In the genomic region with DNA sequence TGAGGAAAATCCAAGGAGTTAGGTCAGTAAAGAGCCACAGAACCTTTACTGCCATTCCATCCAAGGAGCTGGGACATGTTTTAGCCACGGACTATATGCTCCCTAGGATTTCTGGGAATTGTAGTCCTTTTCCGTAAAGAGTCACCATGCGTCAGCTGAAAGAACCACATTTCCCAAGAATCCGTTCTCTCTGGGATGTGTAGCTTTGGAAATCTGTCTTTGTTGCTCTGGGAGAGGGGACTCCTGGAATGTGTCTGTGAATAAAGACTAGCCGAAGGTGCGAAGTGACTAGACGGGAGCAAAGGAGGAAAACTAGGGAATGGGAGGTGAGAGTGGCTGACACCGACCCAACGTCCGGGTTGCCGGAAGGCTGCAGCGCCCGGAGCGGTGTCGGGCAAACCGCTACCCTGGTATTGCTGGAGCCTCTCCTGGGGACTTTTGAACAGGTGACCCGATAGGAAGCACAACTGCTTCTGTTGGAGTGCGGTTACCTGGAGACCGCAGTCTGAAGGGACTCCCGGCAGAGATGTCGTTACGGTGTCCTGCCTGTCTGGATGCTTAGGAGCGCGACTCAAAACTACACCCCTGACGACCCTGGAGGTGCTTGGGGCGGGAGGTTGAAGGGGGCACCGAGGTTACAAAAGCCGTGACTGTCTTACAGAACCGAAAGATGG, we compare ENCODE assay signal across 8 cellular contexts. TPM values are rescaled to one million over a fixed set of nuclear protein-coding genes. Genes with fewer than 3 reads are reported as not detected.
DNase-seq lines count a peak whose midpoint lies in the region; ATAC-seq, FAIRE-seq and TF ChIP-seq lines count a peak whose summit lies in the region.

A gene with protein sequence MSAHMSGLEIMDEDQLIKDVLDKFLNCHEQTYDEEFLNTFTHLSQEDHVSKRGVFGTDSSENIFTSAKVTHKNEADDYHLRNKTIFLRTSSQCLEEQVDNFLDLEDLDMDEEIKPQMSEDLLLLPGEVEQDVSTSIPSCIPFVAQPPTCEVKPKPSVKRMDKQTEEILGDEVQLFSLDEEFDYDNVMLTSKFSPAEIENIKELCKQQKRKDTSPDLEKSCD (plus strand): TSS at position 187 of the 674 bp plus-strand sequence. CDS start 15,602 bp downstream, outside the sequence.

- peak; percentile 93 for DNase-seq in DMS53 (lab: John Stamatoyannopoulos, UW)
- peak; percentile 98 for DNase-seq in GM23338 (ENCODE audit: low spot score)
- DNase-seq in M059J (ENCODE audit: low read depth) = peak; percentile 95
- DNase-seq in SHP77 (lab: John Stamatoyannopoulos, UW) = peak; percentile 94
- peak; percentile 96 for DNase-seq in astrocyte of the hippocampus (ENCODE audit: low read depth, low spot score)
- DNase-seq in right atrium auricular region (ENCODE audit: low spot score) = peak; percentile 61
- peak; percentile 42 to 69 (median 60) for DNase-seq in pancreas
- DNase-seq in effector CD8-positive, alpha-beta T cell (lab: John Stamatoyannopoulos, UW) = no peak

- H3K27ac Mint-ChIP-seq in GM23338 = peak within 1 kb of the TSS; percentile 87

- no peak for TF ChIP-seq CTCF in GM23338 (conservative IDR thresholded peaks at IDR 0.05; ENCODE audit: low read depth in 2 of 2)
- no peak for TF ChIP-seq CTCF in right atrium auricular region (IDR thresholded peaks at IDR 0.05)
- TF ChIP-seq CTCF in pancreas (IDR thresholded peaks at IDR 0.05) = no peak

- WGBS in pancreas, 2 donors = 0% methylated on average over 29 of the region's 29 CpGs

- peak within 1 kb of the TSS; percentile 98 for H2AFZ ChIP-seq in GM23338

- no peaks in the 10 kb centered on the region for H3F3A ChIP-seq in GM23338 (replicated peaks; ENCODE audit: low read depth)

- H3K27me3 Mint-ChIP-seq in GM23338 (ENCODE audit: insufficient read depth, low read depth, poor library complexity) = no peaks in the 10 kb centered on the region

- peak; percentile 98 for ATAC-seq in GM23338
- peak; percentile 100 for ATAC-seq in pancreas

- no peaks in the 10 kb centered on the region for H3K36me3 Mint-ChIP-seq in GM23338 (ENCODE audit: low read depth)

- no peaks in the 10 kb centered on the region; the same call in 1 of the 2 replicates for H3K27me3 ChIP-seq in GM23338 (ENCODE audit: insufficient read depth)
- H3K27me3 ChIP-seq in right atrium auricular region = no peaks in the 10 kb centered on the region
- peaks cover 0 to 11% (median 3%) of the 10 kb centered on the region in 4 donors for H3K27me3 ChIP-seq in pancreas

- no peaks in the 10 kb centered on the region; the same call in 2 of the 3 replicates for H3K9me3 Mint-ChIP-seq in GM23338

- H3K4me2 ChIP-seq in GM23338 = peak within 1 kb of the TSS; percentile 89

- no peaks in the 10 kb centered on the region; the same call in 1 of the 2 replicates for H4K20me1 ChIP-seq in GM23338 (replicated peaks; ENCODE audit: insufficient read depth)

- H3K4me1 ChIP-seq in GM23338 (ENCODE audit: insufficient read depth) (peaks cover 5% of the 10 kb centered on the region; the same call in 1 of the 2 replicates), right atrium auricular region (peaks cover 0 to 13% of the 10 kb centered on the region in 2 donors), pancreas (peaks cover 0 to 9% (median 7%) of the 10 kb centered on the region in 3 donors)

- FAIRE-seq in pancreas (lab: Jason Lieb, UNC) = peak; percentile 84

- H3K4me1 Mint-ChIP-seq in GM23338 = peaks cover 2% of the 10 kb centered on the region; the same call in 2 of the 3 replicates

- intact Hi-C loops in pancreas (cut with DNase I) = no loop called here

- H3K4me3 ChIP-seq in GM23338 (peak within 1 kb of the TSS; percentile 68), right atrium auricular region (peak within 1 kb of the TSS; percentile 81 to 85), pancreas (peak within 1 kb of the TSS; percentile 49 to 76 (median 55))

- H3K79me2 ChIP-seq in GM23338 (replicated peaks; ENCODE audit: insufficient read depth) = no peaks in the 10 kb centered on the region

- H3K36me3 ChIP-seq in GM23338 (ENCODE audit: insufficient read depth) (no peaks in the 10 kb centered on the region), right atrium auricular region (no peaks in the 10 kb centered on the region), pancreas (no peaks in the 10 kb centered on the region)

- no peaks in the 10 kb centered on the region for H3K9me3 ChIP-seq in right atrium auricular region
- H3K9me3 ChIP-seq in pancreas = no peaks in the 10 kb centered on the region

- H3K4me3 Mint-ChIP-seq in GM23338 = peak within 1 kb of the TSS; percentile 93

- peaks cover 8% of the 10 kb centered on the region; the same call in 1 of the 2 replicates for H3K9me2 ChIP-seq in GM23338 (ENCODE audit: insufficient read depth)

- H3K27ac ChIP-seq in GM23338 (ENCODE audit: low read depth) (no peak within 1 kb of the TSS), right atrium auricular region (peak within 1 kb of the TSS; percentile 66 to 72), pancreas (peak within 1 kb of the TSS; percentile 11 to 46 (median 30))

TF ChIP-seq in GM23338, 12 proteins besides CTCF, POLR2A, EP300 and RAD21 (continues in another document):
- TF ChIP-seq, protein P1, sequence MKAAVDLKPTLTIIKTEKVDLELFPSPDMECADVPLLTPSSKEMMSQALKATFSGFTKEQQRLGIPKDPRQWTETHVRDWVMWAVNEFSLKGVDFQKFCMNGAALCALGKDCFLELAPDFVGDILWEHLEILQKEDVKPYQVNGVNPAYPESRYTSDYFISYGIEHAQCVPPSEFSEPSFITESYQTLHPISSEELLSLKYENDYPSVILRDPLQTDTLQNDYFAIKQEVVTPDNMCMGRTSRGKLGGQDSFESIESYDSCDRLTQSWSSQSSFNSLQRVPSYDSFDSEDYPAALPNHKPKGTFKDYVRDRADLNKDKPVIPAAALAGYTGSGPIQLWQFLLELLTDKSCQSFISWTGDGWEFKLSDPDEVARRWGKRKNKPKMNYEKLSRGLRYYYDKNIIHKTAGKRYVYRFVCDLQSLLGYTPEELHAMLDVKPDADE (IDR thresholded peaks at IDR 0.05) = peak; percentile 95
- TF ChIP-seq CREB1 (CRISPR knock-in tag; IDR thresholded peaks at IDR 0.05; ENCODE audit: low read depth) = peak; percentile 79
- TF ChIP-seq, protein P2, sequence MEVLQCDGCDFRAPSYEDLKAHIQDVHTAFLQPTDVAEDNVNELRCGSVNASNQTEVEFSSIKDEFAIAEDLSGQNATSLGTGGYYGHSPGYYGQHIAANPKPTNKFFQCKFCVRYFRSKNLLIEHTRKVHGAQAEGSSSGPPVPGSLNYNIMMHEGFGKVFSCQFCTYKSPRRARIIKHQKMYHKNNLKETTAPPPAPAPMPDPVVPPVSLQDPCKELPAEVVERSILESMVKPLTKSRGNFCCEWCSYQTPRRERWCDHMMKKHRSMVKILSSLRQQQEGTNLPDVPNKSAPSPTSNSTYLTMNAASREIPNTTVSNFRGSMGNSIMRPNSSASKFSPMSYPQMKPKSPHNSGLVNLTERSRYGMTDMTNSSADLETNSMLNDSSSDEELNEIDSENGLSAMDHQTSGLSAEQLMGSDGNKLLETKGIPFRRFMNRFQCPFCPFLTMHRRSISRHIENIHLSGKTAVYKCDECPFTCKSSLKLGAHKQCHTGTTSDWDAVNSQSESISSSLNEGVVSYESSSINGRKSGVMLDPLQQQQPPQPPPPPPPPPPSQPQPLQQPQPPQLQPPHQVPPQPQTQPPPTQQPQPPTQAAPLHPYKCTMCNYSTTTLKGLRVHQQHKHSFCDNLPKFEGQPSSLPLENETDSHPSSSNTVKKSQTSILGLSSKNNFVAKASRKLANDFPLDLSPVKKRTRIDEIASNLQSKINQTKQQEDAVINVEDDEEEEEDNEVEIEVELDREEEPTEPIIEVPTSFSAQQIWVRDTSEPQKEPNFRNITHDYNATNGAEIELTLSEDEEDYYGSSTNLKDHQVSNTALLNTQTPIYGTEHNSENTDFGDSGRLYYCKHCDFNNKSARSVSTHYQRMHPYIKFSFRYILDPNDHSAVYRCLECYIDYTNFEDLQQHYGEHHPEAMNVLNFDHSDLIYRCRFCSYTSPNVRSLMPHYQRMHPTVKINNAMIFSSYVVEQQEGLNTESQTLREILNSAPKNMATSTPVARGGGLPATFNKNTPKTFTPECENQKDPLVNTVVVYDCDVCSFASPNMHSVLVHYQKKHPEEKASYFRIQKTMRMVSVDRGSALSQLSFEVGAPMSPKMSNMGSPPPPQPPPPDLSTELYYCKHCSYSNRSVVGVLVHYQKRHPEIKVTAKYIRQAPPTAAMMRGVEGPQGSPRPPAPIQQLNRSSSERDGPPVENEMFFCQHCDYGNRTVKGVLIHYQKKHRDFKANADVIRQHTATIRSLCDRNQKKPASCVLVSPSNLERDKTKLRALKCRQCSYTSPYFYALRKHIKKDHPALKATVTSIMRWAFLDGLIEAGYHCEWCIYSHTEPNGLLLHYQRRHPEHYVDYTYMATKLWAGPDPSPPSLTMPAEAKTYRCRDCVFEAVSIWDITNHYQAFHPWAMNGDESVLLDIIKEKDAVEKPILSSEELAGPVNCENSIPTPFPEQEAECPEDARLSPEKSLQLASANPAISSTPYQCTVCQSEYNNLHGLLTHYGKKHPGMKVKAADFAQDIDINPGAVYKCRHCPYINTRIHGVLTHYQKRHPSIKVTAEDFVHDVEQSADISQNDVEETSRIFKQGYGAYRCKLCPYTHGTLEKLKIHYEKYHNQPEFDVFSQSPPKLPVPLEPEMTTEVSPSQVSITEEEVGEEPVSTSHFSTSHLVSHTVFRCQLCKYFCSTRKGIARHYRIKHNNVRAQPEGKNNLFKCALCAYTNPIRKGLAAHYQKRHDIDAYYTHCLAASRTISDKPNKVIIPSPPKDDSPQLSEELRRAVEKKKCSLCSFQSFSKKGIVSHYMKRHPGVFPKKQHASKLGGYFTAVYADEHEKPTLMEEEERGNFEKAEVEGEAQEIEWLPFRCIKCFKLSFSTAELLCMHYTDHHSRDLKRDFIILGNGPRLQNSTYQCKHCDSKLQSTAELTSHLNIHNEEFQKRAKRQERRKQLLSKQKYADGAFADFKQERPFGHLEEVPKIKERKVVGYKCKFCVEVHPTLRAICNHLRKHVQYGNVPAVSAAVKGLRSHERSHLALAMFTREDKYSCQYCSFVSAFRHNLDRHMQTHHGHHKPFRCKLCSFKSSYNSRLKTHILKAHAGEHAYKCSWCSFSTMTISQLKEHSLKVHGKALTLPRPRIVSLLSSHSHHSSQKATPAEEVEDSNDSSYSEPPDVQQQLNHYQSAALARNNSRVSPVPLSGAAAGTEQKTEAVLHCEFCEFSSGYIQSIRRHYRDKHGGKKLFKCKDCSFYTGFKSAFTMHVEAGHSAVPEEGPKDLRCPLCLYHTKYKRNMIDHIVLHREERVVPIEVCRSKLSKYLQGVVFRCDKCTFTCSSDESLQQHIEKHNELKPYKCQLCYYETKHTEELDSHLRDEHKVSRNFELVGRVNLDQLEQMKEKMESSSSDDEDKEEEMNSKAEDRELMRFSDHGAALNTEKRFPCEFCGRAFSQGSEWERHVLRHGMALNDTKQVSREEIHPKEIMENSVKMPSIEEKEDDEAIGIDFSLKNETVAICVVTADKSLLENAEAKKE (CRISPR knock-in tag; IDR thresholded peaks at IDR 0.05) = no peak

RNA-seq across cellular contexts. Expression of the gene that starts here (rescaled TPM):
- total RNA-seq in GM23338 (2014; rRNA removed; shearing (Covaris generic)) = 17.1 and 19.8 TPM in 2 replicates
- polyA plus RNA-seq in GM23338 (2016; fragmentation: Nextera tagmentation; extraction: Ambion mirVana) (36.5 and 39.1 TPM in 2 replicates), pancreas (10 to 100 TPM; 11.9 to 14.4 TPM)
- total RNA-seq in M059J (2014; rRNA removed; shearing (Covaris generic)) = 39.6 and 41.1 TPM in 2 replicates
- total RNA-seq in right atrium auricular region (10 to 100 TPM; 37.7 to 47.9 TPM), pancreas (10 to 100 TPM in 1 of 6 donors, 1 to 10 TPM in 5; 4.2 to 10.6 (median 6.7) TPM)
